8 cellular contexts compared by ENCODE assay signal in the genomic region with DNA sequence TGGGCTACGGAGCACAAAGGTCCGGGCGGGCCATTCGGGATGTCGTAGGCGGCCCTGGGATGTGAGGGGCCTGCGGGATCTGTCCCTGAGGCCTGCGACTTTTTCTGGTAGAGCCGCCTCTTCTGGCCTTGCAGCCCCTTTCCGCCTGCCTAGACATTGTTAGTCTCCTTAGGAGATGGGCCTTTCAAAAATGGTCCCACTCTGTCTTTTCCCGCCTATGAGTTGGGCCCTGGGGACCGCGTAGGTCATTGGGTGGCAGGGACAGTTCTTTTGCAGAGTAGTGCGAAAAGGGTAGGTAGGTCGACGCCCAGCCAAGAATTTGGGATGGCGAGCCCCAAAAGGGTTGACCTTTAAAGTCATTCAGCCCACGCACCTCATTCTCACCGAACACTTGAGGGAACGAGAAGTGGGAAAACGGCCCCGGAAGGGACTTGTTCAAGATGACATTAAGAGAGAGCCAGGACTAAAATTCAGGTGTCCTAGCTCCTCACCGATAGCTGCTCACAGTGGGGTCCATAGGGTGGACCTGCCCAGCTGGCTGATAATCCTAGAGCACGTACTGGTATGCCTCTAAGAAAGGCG. TPM values are rescaled to one million over a fixed set of nuclear protein-coding genes. Genes with fewer than 3 reads are reported as not detected.
DNase-seq lines count a peak whose midpoint lies in the region; ATAC-seq and TF ChIP-seq lines count a peak whose summit lies in the region.

No MANE protein-coding gene starts in this region.

- H3K4me3 Mint-ChIP-seq in Caco-2 (ENCODE audit: unreplicated experiment) = peak overlapping the region; percentile 98

- H3K9me3 Mint-ChIP-seq in Caco-2 (ENCODE audit: unreplicated experiment) = no peaks in the 10 kb centered on the region

- no peak for DNase-seq in Caco-2
- peak; percentile 20 for DNase-seq in RPMI8226
- no peak for DNase-seq in ovary
- no peak for DNase-seq in GM20000 (ENCODE audit: low spot score)
- no peak for DNase-seq in activated CD4-positive, alpha-beta T cell treated with anti-CD3 and anti-CD28 coated beads for 48 hours
- DNase-seq in COLO829 (ENCODE audit: low spot score) = no peak

- no peak for TF ChIP-seq POLR2A in ovary (IDR thresholded peaks at IDR 0.05)

- CTCF ChIA-PET in Caco-2 (lab: Charles Lee) = interaction anchor here (0.5 kb wide), 1 partner anchor 215 kb away, joined by 3 read pairs; no protein-coding TSS in a partner anchor

- POLR2A ChIA-PET in Caco-2 (lab: Charles Lee) = no interaction called here

- peaks cover 6% of the 10 kb centered on the region for H3K4me1 ChIP-seq in Caco-2
- H3K4me1 ChIP-seq in esophagus (ENCODE audit: control insufficient read depth in 2 of 2, insufficient read depth in 2 of 2, low read length in 1 of 2) = peaks cover 2 to 9% of the 10 kb centered on the region in 2 donors
- peaks cover 5% of the 10 kb centered on the region for H3K4me1 ChIP-seq in ovary (ENCODE audit: insufficient read depth)

- H3K27ac ChIP-seq in esophagus (ENCODE audit: low read depth in 2 of 2, low read length in 1 of 2) = peak overlapping the region in 1 of 2 donors; percentile 98
- H3K27ac ChIP-seq in ovary = peak overlapping the region; percentile 43 to 57

- TF ChIP-seq CTCF in Caco-2 (IDR thresholded peaks at IDR 0.05; ENCODE audit: insufficient read depth in 1 of 2, low read depth in 1 of 2, low read length in 1 of 2, severe bottlenecking in 1 of 2, unreplicated experiment in 1 of 2) (no peak), ovary (IDR thresholded peaks at IDR 0.05) (no peak), GM20000 (IDR thresholded peaks at IDR 0.05; ENCODE audit: extremely low read depth, missing control alignments) (no peak)

- intact Hi-C loops in Caco-2 (cut with micrococcal nuclease; ENCODE audit: unreplicated experiment) = loop anchor here (1.0 kb wide), 1 partner anchor 13 kb away; a partner anchor contains a TSS
- intact Hi-C loops in ovary (cut with DNase I) = no loop called here

- BruUV-seq in Caco-2 (replicated peaks; lab: Mats Ljungman, UMichigan) = TSS peak; percentile 76

- ATAC-seq in GM19023 (IDR thresholded peaks at IDR 0.05; ENCODE audit: unreplicated experiment) = no peak

- peak overlapping the region; percentile 99 for H3K27ac Mint-ChIP-seq in Caco-2 (ENCODE audit: unreplicated experiment)

- H3K36me3 Mint-ChIP-seq in Caco-2 (ENCODE audit: insufficient read depth, unreplicated experiment) = peaks cover 76% of the 10 kb centered on the region

- H3K27me3 Mint-ChIP-seq in Caco-2 (ENCODE audit: insufficient read depth, unreplicated experiment) = no peaks in the 10 kb centered on the region

- no peaks in the 10 kb centered on the region for H3K27me3 ChIP-seq in Caco-2 (replicated peaks; ENCODE audit: control insufficient read depth, insufficient read depth, low read length)
- H3K27me3 ChIP-seq in esophagus (ENCODE audit: control insufficient read depth in 1 of 2, insufficient read depth in 2 of 2, low read length in 2 of 2) = no peaks in the 10 kb centered on the region
- H3K27me3 ChIP-seq in ovary = no peaks in the 10 kb centered on the region

- WGBS in esophagus, 2 donors = 28 to 32% methylated on average over 25 of the region's 25 CpGs
- 20 to 27% (median 22%) methylated on average over 24 to 25 of the region's 25 CpGs for WGBS in ovary, 3 donors

- H3K36me3 ChIP-seq in Caco-2 (ENCODE audit: control insufficient read depth, insufficient read depth, low read length) = peaks cover 4% of the 10 kb centered on the region
- H3K36me3 ChIP-seq in esophagus (ENCODE audit: control insufficient read depth in 2 of 2, insufficient read depth in 2 of 2, low read length in 1 of 2) = peaks cover 7 to 11% of the 10 kb centered on the region in 2 donors
- H3K36me3 ChIP-seq in ovary = no peaks in the 10 kb centered on the region

- H3K4me3 ChIP-seq in Caco-2 (ENCODE audit: low read depth, low read length) = peak overlapping the region; percentile 96
- H3K4me3 ChIP-seq in esophagus (ENCODE audit: low read depth in 1 of 2, low read length in 2 of 2) = peak overlapping the region; percentile 81 to 92
- peak overlapping the region; percentile 95 for H3K4me3 ChIP-seq in ovary

- H3K4me1 Mint-ChIP-seq in Caco-2 (ENCODE audit: low read depth, unreplicated experiment) = peaks cover 17% of the 10 kb centered on the region

- no peak for TF ChIP-seq EP300 in ovary (IDR thresholded peaks at IDR 0.05)

- no peaks in the 10 kb centered on the region for H3K9me3 ChIP-seq in Caco-2
- H3K9me3 ChIP-seq in esophagus (ENCODE audit: control insufficient read depth in 2 of 2, insufficient read depth in 1 of 2, low read depth in 1 of 2, low read length in 1 of 2) = no peaks in the 10 kb centered on the region
- H3K9me3 ChIP-seq in ovary = no peaks in the 10 kb centered on the region

RNA-seq across cellular contexts. Expression of a gene that starts 0.8 kb away (rescaled TPM):
- total RNA-seq in Caco-2 (2022) (140 and 152 TPM in 2 replicates), ovary (10 to 100 TPM; 49.4 to 66.7 (median 50.7) TPM)
- polyA plus RNA-seq in esophagus (10 to 100 TPM; 54.6 to 91.5 TPM), ovary (10 to 100 TPM; 34.7 to 55.1 TPM)

RNA-seq across cellular contexts. Expression of a gene that starts 12.6 kb away (rescaled TPM):
- 376 and 448 TPM in 2 replicates for total RNA-seq in Caco-2 (2022)
- polyA plus RNA-seq in esophagus = 1,000 to 10,000 TPM in 1 of 2 donors, 100 to 1,000 TPM in 1; 737 to 1,011 TPM
- 100 to 1,000 TPM; 197 to 339 (median 222) TPM for total RNA-seq in ovary
- 100 to 1,000 TPM in 1 of 2 donors, 10 to 100 TPM in 1; 64.8 to 438 TPM for polyA plus RNA-seq in ovary

RNA-seq across cellular contexts. Expression of a gene that starts 48.2 kb away (rescaled TPM):
- total RNA-seq in Caco-2 (2022) (42.7 and 43.7 TPM in 2 replicates), ovary (10 to 100 TPM in 6 of 7 donors, 1 to 10 TPM in 1; 4.5 to 15.9 (median 13.4) TPM)
- polyA plus RNA-seq in esophagus (10 to 100 TPM in 1 of 2 donors, 1 to 10 TPM in 1; 8.5 to 11.8 TPM), ovary (1 to 10 TPM; 7.0 to 7.6 TPM)

RNA-seq across cellular contexts. Expression of a gene that starts 48.7 kb away (rescaled TPM):
- total RNA-seq in Caco-2 (2022) (0.14 and 0.39 TPM in 2 replicates), ovary (1 to 10 TPM in 1 of 7 donors, under 1 TPM in 6; 0.23 to 1.2 (median 0.45) TPM)
- polyA plus RNA-seq in esophagus (under 1 TPM; 0.04 to 0.08 TPM), ovary (under 1 TPM; 0.13 to 0.17 TPM)
